Comparison of ENCODE assay signal across 21 cellular contexts in genomic region chr16:50497592-50497991, GRCh38. TPM values are rescaled to one million over a fixed set of nuclear protein-coding genes. Genes with fewer than 3 reads are reported as not detected.
DNase-seq lines count a peak whose midpoint lies in the region; ATAC-seq and TF ChIP-seq lines count a peak whose summit lies in the region.
"Had no signal": no experiment of that assay in that cellular context is flagged by ENCODE, and none has a peak within 500 bp of the region (broad histone marks: within the 10 kb centered on the region; RNA-seq: fewer than 3 reads in every experiment).

No MANE protein-coding gene starts in this region.

- WGBS in heart right ventricle, 2 donors, result 66 to 72% methylated on average over 3 of the region's 3 CpGs
- 21 to 33% methylated on average over 3 of the region's 3 CpGs for WGBS in aorta, 2 donors

- TF ChIP-seq CTCF in right atrium auricular region (IDR thresholded peaks at IDR 0.05) (no peak), heart right ventricle (IDR thresholded peaks at IDR 0.05) (no peak), fibroblast of pulmonary artery (IDR thresholded peaks at IDR 0.05; ENCODE audit: low read length, missing control alignments) (no peak), WERI-Rb-1 (IDR thresholded peaks at IDR 0.05; ENCODE audit: low read depth, low read length) (no peak), BE2C (IDR thresholded peaks at IDR 0.05; ENCODE audit: low read depth, low read length) (no peak)

- H3K9me3 ChIP-seq in right atrium auricular region (no peaks in the 10 kb centered on the region), heart right ventricle (peaks cover 0 to 6% (median 0%) of the 10 kb centered on the region in 11 donors), aorta (ENCODE audit: control insufficient read depth, low read length) (no peaks in the 10 kb centered on the region), WERI-Rb-1 (ENCODE audit: severe bottlenecking) (peaks cover 3% of the 10 kb centered on the region), BE2C (no peaks in the 10 kb centered on the region)
- H3K9me3 ChIP-seq: psoas muscle, vagina had no signal

- H3K27me3 ChIP-seq in right atrium auricular region (no peaks in the 10 kb centered on the region), heart right ventricle (peaks cover 0 to 8% (median 0%) of the 10 kb centered on the region in 7 donors), aorta (ENCODE audit: control insufficient read depth in 1 of 2, insufficient read depth in 2 of 2, low read length in 1 of 2) (no peaks in the 10 kb centered on the region), WERI-Rb-1 (ENCODE audit: insufficient read depth, low read depth, severe bottlenecking) (no peaks in the 10 kb centered on the region), BE2C (no peaks in the 10 kb centered on the region)
- H3K27me3 ChIP-seq: stomach, vagina had no signal

- DNase-seq in right atrium auricular region (ENCODE audit: low spot score), result peak; percentile 44
- DNase-seq in heart right ventricle, result no peak
- DNase-seq in SW 1271 (lab: John Stamatoyannopoulos, UW), result peak; percentile 8 to 16
- DNase-seq in fibroblast of pulmonary artery (ENCODE audit: low read depth), result peak; percentile 24
- peak in 1 of 2 donors; percentile 68 for DNase-seq in aorta
- DNase-seq in WERI-Rb-1, result no peak
- no peak for DNase-seq in BE2C
- DNase-seq in NCI-H1048 (lab: John Stamatoyannopoulos, UW), result no peak
- DNase-seq: ACHN; activated CD4-positive, alpha-beta T cell treated with anti-CD3 and anti-CD28 coated beads, Interleukin-2, amount 10 ng/mL, durations not matched to agents 24 days and 14 days; activated T-cell treated with anti-CD3 and anti-CD28 coated beads, Interleukin-2, amount 50 U/mL, for 4 hours; caudate nucleus; COR-L47; H9; natural killer cell; NCI-H1930; NCI-H524; psoas muscle had no signal

- H3K4me3 ChIP-seq in right atrium auricular region (no peak overlapping the region), heart right ventricle (no peak overlapping the region), fibroblast of pulmonary artery (replicated peaks; ENCODE audit: low read depth, low read length) (no peak overlapping the region), aorta (ENCODE audit: low read length in 2 of 2) (no peak overlapping the region), WERI-Rb-1 (ENCODE audit: low read depth, low read length) (no peak overlapping the region), BE2C (ENCODE audit: low read depth, low read length) (no peak overlapping the region)
- H3K4me3 ChIP-seq: psoas muscle, stomach, vagina had no signal

- H3K36me3 ChIP-seq in right atrium auricular region (no peaks in the 10 kb centered on the region), heart right ventricle (no peaks in the 10 kb centered on the region), aorta (ENCODE audit: control insufficient read depth in 1 of 2, insufficient read depth in 2 of 2, low read length in 1 of 2) (no peaks in the 10 kb centered on the region), WERI-Rb-1 (no peaks in the 10 kb centered on the region), BE2C (no peaks in the 10 kb centered on the region)
- H3K36me3 ChIP-seq: stomach, vagina had no signal

- intact Hi-C loops in heart right ventricle (cut with DNase I), result no loop called here
- intact Hi-C loops in aorta (cut with DNase I), result loop anchor here in 1 of 2 donors (5.0 kb wide), 1 partner anchor 125 kb away; no protein-coding TSS in a partner anchor

- H3K27ac ChIP-seq in right atrium auricular region, result no peak overlapping the region
- H3K27ac ChIP-seq in heart right ventricle, result no peak overlapping the region
- peak overlapping the region; percentile 90 to 99 for H3K27ac ChIP-seq in aorta (ENCODE audit: low read depth in 1 of 2, low read length in 2 of 2)
- no peak overlapping the region for H3K27ac ChIP-seq in WERI-Rb-1
- H3K27ac ChIP-seq: psoas muscle had no signal

- ATAC-seq in heart right ventricle (no peak), aorta (ENCODE audit: low FRiP score) (peak; percentile 38)
- ATAC-seq: activated T-cell treated with anti-CD3 and anti-CD28 coated beads, Interleukin-2, amount 50 U/mL, for 4 hours; natural killer cell; psoas muscle had no signal

- H3K4me1 ChIP-seq in right atrium auricular region, result no peaks in the 10 kb centered on the region
- H3K4me1 ChIP-seq in heart right ventricle, result no peaks in the 10 kb centered on the region
- peaks cover 6 to 7% of the 10 kb centered on the region in 2 donors for H3K4me1 ChIP-seq in aorta (ENCODE audit: control insufficient read depth in 1 of 2, insufficient read depth in 2 of 2, low read length in 2 of 2)
- H3K4me1 ChIP-seq in BE2C, result no peaks in the 10 kb centered on the region
- H3K4me1 ChIP-seq: psoas muscle had no signal

RNA-seq across cellular contexts. Expression of gene NKD1, which starts 50.6 kb away (rescaled TPM):
- total RNA-seq in right atrium auricular region (1 to 10 TPM; 1.1 to 3.0 TPM), heart right ventricle (1 to 10 TPM in 1 of 10 donors, under 1 TPM in 9; 0.22 to 1.1 (median 0.52) TPM), aorta (10 to 100 TPM; 34.4 to 55.2 TPM)
- polyA plus RNA-seq in heart right ventricle (under 1 TPM; 0.22 TPM), aorta (1 to 10 TPM; 5.1 to 7.6 TPM)
- polyA plus RNA-seq in BE2C (2012; ENCODE audit: insufficient read depth, insufficient read length, low read depth), result 0.48 TPM
- total RNA-seq: G401 had no signal

Comparison
In these comparisons a context has a peak if more than half of its experiments do, and no peak if none do; other contexts are left out.
1. DNase-seq: peak in right atrium auricular region (single experiment), SW 1271 (2 of 2) and fibroblast of pulmonary artery (single experiment); none in heart right ventricle (0 of 2), WERI-Rb-1 (single experiment), BE2C (single experiment) and NCI-H1048 (single experiment).
2. H3K27ac ChIP-seq: peak in aorta (2 of 2); none in right atrium auricular region (0 of 2), heart right ventricle (0 of 10) and WERI-Rb-1 (single experiment).
3. RNA of gene NKD1, which starts 50.6 kb away (total RNA-seq): 34.4 to 55.2 TPM in aorta; 1.1 to 3.0 TPM in right atrium auricular region and 0.22 to 1.1 TPM in heart right ventricle; every median in the first group is over 4 times any median in the second.